ENCODE assay signal across 1 cellular context in the genomic region with DNA sequence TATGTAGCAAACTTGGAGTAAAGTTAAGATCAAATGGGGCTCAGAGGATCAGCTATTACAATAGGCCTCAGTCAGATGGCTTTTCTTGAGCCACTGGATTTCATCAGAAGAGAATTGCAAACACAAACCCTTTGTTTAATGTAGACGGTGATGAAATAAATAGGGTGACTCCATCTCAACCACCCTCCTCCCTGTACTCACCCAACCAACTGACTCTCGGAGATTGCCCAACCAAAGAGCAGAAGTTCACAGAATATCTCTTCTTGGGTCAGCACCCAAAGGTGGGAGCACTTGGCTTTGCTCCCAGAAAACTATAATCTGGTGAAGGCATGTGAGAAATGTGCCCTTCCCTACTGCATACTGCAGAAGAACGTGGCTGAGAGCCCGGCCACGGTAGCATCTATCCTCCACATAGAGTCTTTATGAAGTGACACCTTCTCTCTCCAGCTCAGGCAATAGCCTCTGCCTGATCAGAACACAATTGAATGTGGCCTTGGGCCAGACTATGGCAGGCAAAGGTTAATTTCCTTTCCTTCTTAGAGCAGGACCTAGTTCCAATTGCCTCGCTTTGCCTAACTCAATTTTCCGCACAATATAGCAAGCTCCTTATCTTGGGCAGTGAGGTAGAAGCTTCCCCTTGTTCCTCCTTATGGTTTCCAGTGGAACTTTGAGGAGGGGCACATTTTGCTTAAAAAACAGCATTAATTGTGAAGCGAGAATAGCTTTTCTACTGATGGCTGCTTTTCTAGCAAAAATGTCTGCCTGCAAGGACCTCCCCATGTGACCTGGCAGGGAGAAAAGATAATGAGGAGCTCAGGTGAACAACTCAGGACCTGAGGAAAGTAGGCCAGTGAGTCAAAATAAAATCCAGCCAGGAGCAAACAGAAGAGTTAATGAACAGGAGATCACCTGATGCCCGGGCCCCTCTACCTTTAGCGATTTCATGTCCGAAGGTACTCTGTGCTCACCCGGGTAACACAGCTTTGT.
A peak's percentile ranks its signal among the peaks of the same experiment; 100 is the strongest.
TF ChIP-seq lines count a peak whose summit lies in the region.

No MANE protein-coding gene starts in this region.

TF ChIP-seq in K562, 482 proteins besides CTCF, POLR2A, EP300 and RAD21 (continued from another document and continues in another):
- TF ChIP-seq, protein P1, sequence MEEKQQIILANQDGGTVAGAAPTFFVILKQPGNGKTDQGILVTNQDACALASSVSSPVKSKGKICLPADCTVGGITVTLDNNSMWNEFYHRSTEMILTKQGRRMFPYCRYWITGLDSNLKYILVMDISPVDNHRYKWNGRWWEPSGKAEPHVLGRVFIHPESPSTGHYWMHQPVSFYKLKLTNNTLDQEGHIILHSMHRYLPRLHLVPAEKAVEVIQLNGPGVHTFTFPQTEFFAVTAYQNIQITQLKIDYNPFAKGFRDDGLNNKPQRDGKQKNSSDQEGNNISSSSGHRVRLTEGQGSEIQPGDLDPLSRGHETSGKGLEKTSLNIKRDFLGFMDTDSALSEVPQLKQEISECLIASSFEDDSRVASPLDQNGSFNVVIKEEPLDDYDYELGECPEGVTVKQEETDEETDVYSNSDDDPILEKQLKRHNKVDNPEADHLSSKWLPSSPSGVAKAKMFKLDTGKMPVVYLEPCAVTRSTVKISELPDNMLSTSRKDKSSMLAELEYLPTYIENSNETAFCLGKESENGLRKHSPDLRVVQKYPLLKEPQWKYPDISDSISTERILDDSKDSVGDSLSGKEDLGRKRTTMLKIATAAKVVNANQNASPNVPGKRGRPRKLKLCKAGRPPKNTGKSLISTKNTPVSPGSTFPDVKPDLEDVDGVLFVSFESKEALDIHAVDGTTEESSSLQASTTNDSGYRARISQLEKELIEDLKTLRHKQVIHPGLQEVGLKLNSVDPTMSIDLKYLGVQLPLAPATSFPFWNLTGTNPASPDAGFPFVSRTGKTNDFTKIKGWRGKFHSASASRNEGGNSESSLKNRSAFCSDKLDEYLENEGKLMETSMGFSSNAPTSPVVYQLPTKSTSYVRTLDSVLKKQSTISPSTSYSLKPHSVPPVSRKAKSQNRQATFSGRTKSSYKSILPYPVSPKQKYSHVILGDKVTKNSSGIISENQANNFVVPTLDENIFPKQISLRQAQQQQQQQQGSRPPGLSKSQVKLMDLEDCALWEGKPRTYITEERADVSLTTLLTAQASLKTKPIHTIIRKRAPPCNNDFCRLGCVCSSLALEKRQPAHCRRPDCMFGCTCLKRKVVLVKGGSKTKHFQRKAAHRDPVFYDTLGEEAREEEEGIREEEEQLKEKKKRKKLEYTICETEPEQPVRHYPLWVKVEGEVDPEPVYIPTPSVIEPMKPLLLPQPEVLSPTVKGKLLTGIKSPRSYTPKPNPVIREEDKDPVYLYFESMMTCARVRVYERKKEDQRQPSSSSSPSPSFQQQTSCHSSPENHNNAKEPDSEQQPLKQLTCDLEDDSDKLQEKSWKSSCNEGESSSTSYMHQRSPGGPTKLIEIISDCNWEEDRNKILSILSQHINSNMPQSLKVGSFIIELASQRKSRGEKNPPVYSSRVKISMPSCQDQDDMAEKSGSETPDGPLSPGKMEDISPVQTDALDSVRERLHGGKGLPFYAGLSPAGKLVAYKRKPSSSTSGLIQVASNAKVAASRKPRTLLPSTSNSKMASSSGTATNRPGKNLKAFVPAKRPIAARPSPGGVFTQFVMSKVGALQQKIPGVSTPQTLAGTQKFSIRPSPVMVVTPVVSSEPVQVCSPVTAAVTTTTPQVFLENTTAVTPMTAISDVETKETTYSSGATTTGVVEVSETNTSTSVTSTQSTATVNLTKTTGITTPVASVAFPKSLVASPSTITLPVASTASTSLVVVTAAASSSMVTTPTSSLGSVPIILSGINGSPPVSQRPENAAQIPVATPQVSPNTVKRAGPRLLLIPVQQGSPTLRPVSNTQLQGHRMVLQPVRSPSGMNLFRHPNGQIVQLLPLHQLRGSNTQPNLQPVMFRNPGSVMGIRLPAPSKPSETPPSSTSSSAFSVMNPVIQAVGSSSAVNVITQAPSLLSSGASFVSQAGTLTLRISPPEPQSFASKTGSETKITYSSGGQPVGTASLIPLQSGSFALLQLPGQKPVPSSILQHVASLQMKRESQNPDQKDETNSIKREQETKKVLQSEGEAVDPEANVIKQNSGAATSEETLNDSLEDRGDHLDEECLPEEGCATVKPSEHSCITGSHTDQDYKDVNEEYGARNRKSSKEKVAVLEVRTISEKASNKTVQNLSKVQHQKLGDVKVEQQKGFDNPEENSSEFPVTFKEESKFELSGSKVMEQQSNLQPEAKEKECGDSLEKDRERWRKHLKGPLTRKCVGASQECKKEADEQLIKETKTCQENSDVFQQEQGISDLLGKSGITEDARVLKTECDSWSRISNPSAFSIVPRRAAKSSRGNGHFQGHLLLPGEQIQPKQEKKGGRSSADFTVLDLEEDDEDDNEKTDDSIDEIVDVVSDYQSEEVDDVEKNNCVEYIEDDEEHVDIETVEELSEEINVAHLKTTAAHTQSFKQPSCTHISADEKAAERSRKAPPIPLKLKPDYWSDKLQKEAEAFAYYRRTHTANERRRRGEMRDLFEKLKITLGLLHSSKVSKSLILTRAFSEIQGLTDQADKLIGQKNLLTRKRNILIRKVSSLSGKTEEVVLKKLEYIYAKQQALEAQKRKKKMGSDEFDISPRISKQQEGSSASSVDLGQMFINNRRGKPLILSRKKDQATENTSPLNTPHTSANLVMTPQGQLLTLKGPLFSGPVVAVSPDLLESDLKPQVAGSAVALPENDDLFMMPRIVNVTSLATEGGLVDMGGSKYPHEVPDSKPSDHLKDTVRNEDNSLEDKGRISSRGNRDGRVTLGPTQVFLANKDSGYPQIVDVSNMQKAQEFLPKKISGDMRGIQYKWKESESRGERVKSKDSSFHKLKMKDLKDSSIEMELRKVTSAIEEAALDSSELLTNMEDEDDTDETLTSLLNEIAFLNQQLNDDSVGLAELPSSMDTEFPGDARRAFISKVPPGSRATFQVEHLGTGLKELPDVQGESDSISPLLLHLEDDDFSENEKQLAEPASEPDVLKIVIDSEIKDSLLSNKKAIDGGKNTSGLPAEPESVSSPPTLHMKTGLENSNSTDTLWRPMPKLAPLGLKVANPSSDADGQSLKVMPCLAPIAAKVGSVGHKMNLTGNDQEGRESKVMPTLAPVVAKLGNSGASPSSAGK (IDR thresholded peaks at IDR 0.05), result 0 out of 2 replicates have a peak, but pooled peaks have one; percentile 22
- TF ChIP-seq ZKSCAN8 (CRISPR knock-in tag; IDR thresholded peaks at IDR 0.05), result peak; percentile 18; the same call in 1 of the 2 replicates
- TF ChIP-seq MTA2 (IDR thresholded peaks at IDR 0.05; ENCODE audit: low read depth), result peak; percentile 40; the same call in 1 of the 2 replicates
- no peak for TF ChIP-seq ZNF165 (CRISPR knock-in tag; IDR thresholded peaks at IDR 0.05; ENCODE audit: borderline replicate concordance)
- TF ChIP-seq MBD2 (IDR thresholded peaks at IDR 0.05; ENCODE audit: borderline replicate concordance, low read depth), result no peak
- TF ChIP-seq PYGO2 (tag; IDR thresholded peaks at IDR 0.05), result no peak
- TF ChIP-seq, protein P2, sequence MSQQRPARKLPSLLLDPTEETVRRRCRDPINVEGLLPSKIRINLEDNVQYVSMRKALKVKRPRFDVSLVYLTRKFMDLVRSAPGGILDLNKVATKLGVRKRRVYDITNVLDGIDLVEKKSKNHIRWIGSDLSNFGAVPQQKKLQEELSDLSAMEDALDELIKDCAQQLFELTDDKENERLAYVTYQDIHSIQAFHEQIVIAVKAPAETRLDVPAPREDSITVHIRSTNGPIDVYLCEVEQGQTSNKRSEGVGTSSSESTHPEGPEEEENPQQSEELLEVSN (IDR thresholded peaks at IDR 0.05; ENCODE audit: borderline replicate concordance in 1 of 2, extremely low read depth in 1 of 2, insufficient read depth in 1 of 2, insufficient read length in 1 of 2, low read depth in 1 of 2, low read length in 1 of 2, poor library complexity in 1 of 2, severe bottlenecking in 1 of 2), result peak in 1 of 2 experiments; percentile 19
- no peak for TF ChIP-seq NR2F6 (CRISPR knock-in tag; IDR thresholded peaks at IDR 0.05)
- TF ChIP-seq MAFG (tag; conservative IDR thresholded peaks at IDR 0.05), result no peak
- TF ChIP-seq, protein P3, sequence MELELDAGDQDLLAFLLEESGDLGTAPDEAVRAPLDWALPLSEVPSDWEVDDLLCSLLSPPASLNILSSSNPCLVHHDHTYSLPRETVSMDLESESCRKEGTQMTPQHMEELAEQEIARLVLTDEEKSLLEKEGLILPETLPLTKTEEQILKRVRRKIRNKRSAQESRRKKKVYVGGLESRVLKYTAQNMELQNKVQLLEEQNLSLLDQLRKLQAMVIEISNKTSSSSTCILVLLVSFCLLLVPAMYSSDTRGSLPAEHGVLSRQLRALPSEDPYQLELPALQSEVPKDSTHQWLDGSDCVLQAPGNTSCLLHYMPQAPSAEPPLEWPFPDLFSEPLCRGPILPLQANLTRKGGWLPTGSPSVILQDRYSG (tag; conservative IDR thresholded peaks at IDR 0.05; ENCODE audit: low read depth), result 0 out of 2 replicates have a peak, but pooled peaks have one; percentile 26
- TF ChIP-seq HDAC6 (IDR thresholded peaks at IDR 0.05; ENCODE audit: low read depth, low read length), result no peak
- peak; percentile 58 for TF ChIP-seq KLF16 (IDR thresholded peaks at IDR 0.05)
- TF ChIP-seq HMG20A (CRISPR knock-in tag; conservative IDR thresholded peaks at IDR 0.05), result no peak
- no peak for TF ChIP-seq ZNF444 (CRISPR knock-in tag; IDR thresholded peaks at IDR 0.05)
- no peak for TF ChIP-seq ILF3 (IDR thresholded peaks at IDR 0.05; ENCODE audit: borderline replicate concordance)
- TF ChIP-seq ARID1B (IDR thresholded peaks at IDR 0.05), result peak; percentile 85
- TF ChIP-seq MED1 (CRISPR knock-in tag; IDR thresholded peaks at IDR 0.05; ENCODE audit: borderline replicate concordance), result no peak
- TF ChIP-seq, protein P4, sequence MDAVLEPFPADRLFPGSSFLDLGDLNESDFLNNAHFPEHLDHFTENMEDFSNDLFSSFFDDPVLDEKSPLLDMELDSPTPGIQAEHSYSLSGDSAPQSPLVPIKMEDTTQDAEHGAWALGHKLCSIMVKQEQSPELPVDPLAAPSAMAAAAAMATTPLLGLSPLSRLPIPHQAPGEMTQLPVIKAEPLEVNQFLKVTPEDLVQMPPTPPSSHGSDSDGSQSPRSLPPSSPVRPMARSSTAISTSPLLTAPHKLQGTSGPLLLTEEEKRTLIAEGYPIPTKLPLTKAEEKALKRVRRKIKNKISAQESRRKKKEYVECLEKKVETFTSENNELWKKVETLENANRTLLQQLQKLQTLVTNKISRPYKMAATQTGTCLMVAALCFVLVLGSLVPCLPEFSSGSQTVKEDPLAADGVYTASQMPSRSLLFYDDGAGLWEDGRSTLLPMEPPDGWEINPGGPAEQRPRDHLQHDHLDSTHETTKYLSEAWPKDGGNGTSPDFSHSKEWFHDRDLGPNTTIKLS (IDR thresholded peaks at IDR 0.05; ENCODE audit: borderline replicate concordance, low read depth), result no peak
- no peak for TF ChIP-seq GATAD2B (IDR thresholded peaks at IDR 0.05; ENCODE audit: borderline replicate concordance)
- TF ChIP-seq ETV1 (tag; conservative IDR thresholded peaks at IDR 0.05; ENCODE audit: low read depth), result no peak
- no peak for TF ChIP-seq FOXP1 (CRISPR knock-in tag; IDR thresholded peaks at IDR 0.05)
- peak in 1 of 2 experiments; percentile 77; a peak in 2 of 4 replicates for TF ChIP-seq RCOR1 (IDR thresholded peaks at IDR 0.05; ENCODE audit: borderline replicate concordance in 1 of 2, low read depth in 2 of 2, low read length in 2 of 2)
- TF ChIP-seq, protein P5, sequence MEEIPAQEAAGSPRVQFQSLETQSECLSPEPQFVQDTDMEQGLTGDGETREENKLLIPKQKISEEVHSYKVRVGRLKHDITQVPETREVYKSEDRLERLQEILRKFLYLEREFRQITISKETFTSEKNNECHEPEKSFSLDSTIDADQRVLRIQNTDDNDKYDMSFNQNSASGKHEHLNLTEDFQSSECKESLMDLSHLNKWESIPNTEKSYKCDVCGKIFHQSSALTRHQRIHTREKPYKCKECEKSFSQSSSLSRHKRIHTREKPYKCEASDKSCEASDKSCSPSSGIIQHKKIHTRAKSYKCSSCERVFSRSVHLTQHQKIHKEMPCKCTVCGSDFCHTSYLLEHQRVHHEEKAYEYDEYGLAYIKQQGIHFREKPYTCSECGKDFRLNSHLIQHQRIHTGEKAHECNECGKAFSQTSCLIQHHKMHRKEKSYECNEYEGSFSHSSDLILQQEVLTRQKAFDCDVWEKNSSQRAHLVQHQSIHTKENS (CRISPR knock-in tag; IDR thresholded peaks at IDR 0.05), result no peak
- no peak for TF ChIP-seq SMAD1 (IDR thresholded peaks at IDR 0.05; ENCODE audit: low read depth, low read length, partially characterized antibody)
- no peak for TF ChIP-seq FIP1L1 (IDR thresholded peaks at IDR 0.05; ENCODE audit: low read depth, low read length, poor library complexity, severe bottlenecking)
- no peak for TF ChIP-seq GTF2E2 (tag; IDR thresholded peaks at IDR 0.05)
- TF ChIP-seq NFIC (IDR thresholded peaks at IDR 0.05), result peak; percentile 93
- no peak for TF ChIP-seq RBM22 (IDR thresholded peaks at IDR 0.05; ENCODE audit: low read depth, low read length, poor library complexity, severe bottlenecking)
- TF ChIP-seq, protein P6, sequence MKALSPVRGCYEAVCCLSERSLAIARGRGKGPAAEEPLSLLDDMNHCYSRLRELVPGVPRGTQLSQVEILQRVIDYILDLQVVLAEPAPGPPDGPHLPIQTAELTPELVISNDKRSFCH (CRISPR knock-in tag; IDR thresholded peaks at IDR 0.05), result no peak
- TF ChIP-seq, protein P6 (tag; IDR thresholded peaks at IDR 0.05), result no peak
- TF ChIP-seq, protein P7, sequence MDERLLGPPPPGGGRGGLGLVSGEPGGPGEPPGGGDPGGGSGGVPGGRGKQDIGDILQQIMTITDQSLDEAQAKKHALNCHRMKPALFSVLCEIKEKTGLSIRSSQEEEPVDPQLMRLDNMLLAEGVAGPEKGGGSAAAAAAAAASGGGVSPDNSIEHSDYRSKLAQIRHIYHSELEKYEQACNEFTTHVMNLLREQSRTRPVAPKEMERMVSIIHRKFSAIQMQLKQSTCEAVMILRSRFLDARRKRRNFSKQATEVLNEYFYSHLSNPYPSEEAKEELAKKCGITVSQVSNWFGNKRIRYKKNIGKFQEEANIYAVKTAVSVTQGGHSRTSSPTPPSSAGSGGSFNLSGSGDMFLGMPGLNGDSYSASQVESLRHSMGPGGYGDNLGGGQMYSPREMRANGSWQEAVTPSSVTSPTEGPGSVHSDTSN (CRISPR knock-in tag; IDR thresholded peaks at IDR 0.05; ENCODE audit: low read depth), result no peak
- TF ChIP-seq, protein P7 (tag; conservative IDR thresholded peaks at IDR 0.05; ENCODE audit: low read depth), result no peak
- peak; percentile 87 for TF ChIP-seq CBFA2T3 (IDR thresholded peaks at IDR 0.05)
